24 cellular contexts compared by ENCODE assay signal in genomic region chr2:241081190-241081642, GRCh38. TPM values are rescaled to one million over a fixed set of nuclear protein-coding genes. Genes with fewer than 3 reads are reported as not detected.
DNase-seq lines count a peak whose midpoint lies in the region; ATAC-seq and TF ChIP-seq lines count a peak whose summit lies in the region.
"Had no signal": no experiment of that assay in that cellular context is flagged by ENCODE, and none has a peak within 500 bp of the region (broad histone marks: within the 10 kb centered on the region; RNA-seq: fewer than 3 reads in every experiment).

No MANE protein-coding gene starts in this region.

- no peak overlapping the region for H3K27ac ChIP-seq in left ventricle myocardium inferior (replicated peaks)
- peak overlapping the region; percentile 2 for H3K27ac ChIP-seq in mesodermal cell (ENCODE audit: low read depth, low read length, severe bottlenecking)
- H3K27ac ChIP-seq: heart left ventricle, Peyer's patch had no signal

- CTCF ChIA-PET in activated CD4-positive, alpha-beta T cell treated with anti-CD3 and anti-CD28 coated beads, Interleukin-2, amount 10 ng/mL, durations not matched to agents 7 days and 5 days (lab: Charles Lee), result no interaction called here

- H3K4me3 Mint-ChIP-seq in activated T-helper 17 cell treated with anti-CD3 and anti-CD28 coated beads, Interleukin-2, amount 50 U/mL, for 72 hours, result no peak overlapping the region
- H3K4me3 Mint-ChIP-seq in activated CD4-positive, alpha-beta T cell treated with anti-CD3 and anti-CD28 coated beads, Interleukin-2, amount 10 ng/mL, durations not matched to agents 7 days and 5 days, result no peak overlapping the region
- H3K4me3 Mint-ChIP-seq: HFFc6 had no signal

- ATAC-seq in left ventricle myocardium superior (peak; percentile 16), HG02884 (IDR thresholded peaks at IDR 0.05; ENCODE audit: unreplicated experiment) (no peak)
- ATAC-seq in activated T-helper 17 cell treated with anti-CD3 and anti-CD28 coated beads, Interleukin-2, amount 50 U/mL, for 72 hours (replicated peaks), result no peak

- peaks cover 26% of the 10 kb centered on the region for H3K36me3 Mint-ChIP-seq in activated T-helper 17 cell treated with anti-CD3 and anti-CD28 coated beads, Interleukin-2, amount 50 U/mL, for 72 hours (ENCODE audit: low read depth)
- H3K36me3 Mint-ChIP-seq in activated CD4-positive, alpha-beta T cell treated with anti-CD3 and anti-CD28 coated beads, Interleukin-2, amount 10 ng/mL, durations not matched to agents 7 days and 5 days (ENCODE audit: low read depth), result peaks cover 7% of the 10 kb centered on the region

- intact Hi-C loops in left ventricle myocardium superior (cut with micrococcal nuclease) (no loop called here), left ventricle myocardium inferior (cut with micrococcal nuclease) (no loop called here)

- H3K4me3 ChIP-seq in left ventricle myocardium inferior (no peak overlapping the region), mesodermal cell (ENCODE audit: extremely low read depth, insufficient read depth, low read length, poor library complexity, severe bottlenecking) (no peak overlapping the region)
- H3K4me3 ChIP-seq: ascending aorta, heart left ventricle, Peyer's patch had no signal

- H3K27me3 ChIP-seq in left ventricle myocardium inferior (ENCODE audit: low read depth), result no peaks in the 10 kb centered on the region
- H3K27me3 ChIP-seq: ascending aorta, heart left ventricle, Peyer's patch had no signal

- H3K4me1 ChIP-seq in left ventricle myocardium inferior (peaks cover 10% of the 10 kb centered on the region), mesodermal cell (ENCODE audit: control insufficient read depth, insufficient read depth, low read length, poor library complexity, severe bottlenecking) (no peaks in the 10 kb centered on the region)
- H3K4me1 ChIP-seq: ascending aorta, Peyer's patch had no signal

- H3K9me3 Mint-ChIP-seq in activated T-helper 17 cell treated with anti-CD3 and anti-CD28 coated beads, Interleukin-2, amount 50 U/mL, for 72 hours, result no peaks in the 10 kb centered on the region
- H3K9me3 Mint-ChIP-seq in activated CD4-positive, alpha-beta T cell treated with anti-CD3 and anti-CD28 coated beads, Interleukin-2, amount 10 ng/mL, durations not matched to agents 7 days and 5 days, result no peaks in the 10 kb centered on the region
- H3K9me3 Mint-ChIP-seq: HFFc6 had no signal

- peaks cover 5% of the 10 kb centered on the region for H3K4me1 Mint-ChIP-seq in activated T-helper 17 cell treated with anti-CD3 and anti-CD28 coated beads, Interleukin-2, amount 50 U/mL, for 72 hours
- peaks cover 2% of the 10 kb centered on the region for H3K4me1 Mint-ChIP-seq in activated CD4-positive, alpha-beta T cell treated with anti-CD3 and anti-CD28 coated beads, Interleukin-2, amount 10 ng/mL, durations not matched to agents 7 days and 5 days

- POLR2A ChIA-PET in activated CD4-positive, alpha-beta T cell treated with anti-CD3 and anti-CD28 coated beads, Interleukin-2, amount 10 ng/mL, durations not matched to agents 7 days and 5 days (lab: Charles Lee), result no interaction called here

- DNase-seq in left ventricle myocardium superior (no peak), left ventricle myocardium inferior (no peak), D341Med (ENCODE audit: low spot score) (no peak), germinal center (ENCODE audit: low spot score) (no peak)
- DNase-seq in activated CD4-positive, alpha-beta T cell treated with anti-CD3 and anti-CD28 coated beads, Interleukin-2, amount 10 ng/mL, durations not matched to agents 7 days and 5 days, result no peak
- DNase-seq: activated CD4-positive, CD25-positive, alpha-beta regulatory T cell treated with anti-CD3 and anti-CD28 coated beads, Interleukin-2, amount 50 U/mL, for 72 hours; activated CD8-positive, alpha-beta memory T cell treated with anti-CD3 and anti-CD28 coated beads, Interleukin-2, amount 50 U/mL, for 4 hours; activated naive CD4-positive, alpha-beta T cell; heart left ventricle; HFFc6; KBM-7; mesenchymal stem cell; NCI-H1694 treated with DMSO at 0.1 percent for 48 hours; NCI-H2227 treated with DMSO at 0.1 percent for 48 hours; small intestine; stimulated activated CD4-positive, alpha-beta T cell treated with anti-CD3 and anti-CD28 coated beads, Interleukin-4, amount 100 ng/mL, for 24 hours; T1000 had no signal

- WGBS in mesodermal cell (ENCODE audit: insufficient coverage in 2 of 2), 2 experiments, result 79 to 82% methylated on average over 6 to 7 of the region's 9 CpGs

- no peaks in the 10 kb centered on the region for H3K27me3 Mint-ChIP-seq in activated T-helper 17 cell treated with anti-CD3 and anti-CD28 coated beads, Interleukin-2, amount 50 U/mL, for 72 hours
- no peaks in the 10 kb centered on the region for H3K27me3 Mint-ChIP-seq in activated CD4-positive, alpha-beta T cell treated with anti-CD3 and anti-CD28 coated beads, Interleukin-2, amount 10 ng/mL, durations not matched to agents 7 days and 5 days
- H3K27me3 Mint-ChIP-seq: progenitor cell of endocrine pancreas had no signal

- H3K36me3 ChIP-seq in left ventricle myocardium inferior (peaks cover 16% of the 10 kb centered on the region), mesodermal cell (ENCODE audit: control insufficient read depth, insufficient read depth, low read length) (peaks cover 4% of the 10 kb centered on the region)

- TF ChIP-seq CTCF in left ventricle myocardium inferior (IDR thresholded peaks at IDR 0.05; ENCODE audit: borderline replicate concordance), result no peak

- peak overlapping the region; percentile 82 for H3K27ac Mint-ChIP-seq in activated T-helper 17 cell treated with anti-CD3 and anti-CD28 coated beads, Interleukin-2, amount 50 U/mL, for 72 hours
- H3K27ac Mint-ChIP-seq in activated CD4-positive, alpha-beta T cell treated with anti-CD3 and anti-CD28 coated beads, Interleukin-2, amount 10 ng/mL, durations not matched to agents 7 days and 5 days, result no peak overlapping the region
- H3K27ac Mint-ChIP-seq: HFFc6, progenitor cell of endocrine pancreas had no signal

- H3K9me3 ChIP-seq in left ventricle myocardium inferior (replicated peaks) (no peaks in the 10 kb centered on the region), mesodermal cell (ENCODE audit: control insufficient read depth, low read length) (no peaks in the 10 kb centered on the region)
- H3K9me3 ChIP-seq: ascending aorta, heart left ventricle, Peyer's patch, SK-N-SH had no signal

RNA-seq across cellular contexts. Expression of gene MTERF4, which starts 20.9 kb away (rescaled TPM):
- 25.8 TPM for total RNA-seq in left ventricle myocardium superior
- total RNA-seq in left ventricle myocardium inferior, result 19.5 TPM
- total RNA-seq in activated T-helper 17 cell treated with anti-CD3 and anti-CD28 coated beads, Interleukin-2, amount 50 U/mL, for 72 hours, result 10 to 100 TPM; 36.4 to 86.5 TPM
- 25.8 TPM for polyA plus RNA-seq in mesodermal cell (2013, experiment 1 of 2)
- polyA plus RNA-seq in mesodermal cell (2013, experiment 2 of 2), result 28.1 TPM
- total RNA-seq in activated CD4-positive, alpha-beta T cell treated with anti-CD3 and anti-CD28 coated beads, Interleukin-2, amount 10 ng/mL, durations not matched to agents 7 days and 5 days, result 10 to 100 TPM; 38.0 to 41.0 TPM
